8 cellular contexts compared by ENCODE assay signal in genomic region chr22:38056969-38057841, GRCh38. TPM values are rescaled to one million over a fixed set of nuclear protein-coding genes. Genes with fewer than 3 reads are reported as not detected.
A peak's percentile ranks its signal among the peaks of the same experiment; 100 is the strongest.
DNase-seq lines count a peak whose midpoint lies in the region; ATAC-seq and TF ChIP-seq lines count a peak whose summit lies in the region.

PICK1 (plus strand) TSS chr22:38057404; CDS start chr22:38057810, 406 bp downstream.

- H3K36me3 Mint-ChIP-seq in central memory CD8-positive, alpha-beta T cell (ENCODE audit: insufficient read depth): peaks cover 23% of the 10 kb centered on the region

- TF ChIP-seq CTCF in HEK293 (tag by site-specific recombination; IDR thresholded peaks at IDR 0.05): 0 out of 2 replicates have a peak, but pooled peaks have one; percentile 39
- no peak for TF ChIP-seq CTCF in smooth muscle cell (IDR thresholded peaks at IDR 0.05; ENCODE audit: borderline replicate concordance, insufficient read depth, poor library complexity, severe bottlenecking)

- H3K4me3 Mint-ChIP-seq in central memory CD8-positive, alpha-beta T cell: peak within 1 kb of the TSS; percentile 89

- H4K20me1 ChIP-seq in smooth muscle cell (ENCODE audit: low read depth): no peaks in the 10 kb centered on the region

- H3K27me3 ChIP-seq in smooth muscle cell (ENCODE audit: low read depth): no peaks in the 10 kb centered on the region

- H3K27ac ChIP-seq in HEK293 (ENCODE audit: extremely low read depth, low read depth, low read length) (peak within 1 kb of the TSS; percentile 85), smooth muscle cell (ENCODE audit: low read depth) (peak within 1 kb of the TSS; percentile 72)

- no peaks in the 10 kb centered on the region for H3F3A ChIP-seq in smooth muscle cell (ENCODE audit: low read depth)

- ATAC-seq in central memory CD8-positive, alpha-beta T cell (replicated peaks; ENCODE audit: extremely low read depth, poor library complexity, severe bottlenecking): peak; percentile 79
- ATAC-seq in HG02884 (IDR thresholded peaks at IDR 0.05; ENCODE audit: unreplicated experiment): no peak

- H3K9me3 Mint-ChIP-seq in central memory CD8-positive, alpha-beta T cell: no peaks in the 10 kb centered on the region

- no peaks in the 10 kb centered on the region for H3K9me3 ChIP-seq in HEK293 (ENCODE audit: control insufficient read depth, insufficient read depth, low read depth, low read length)
- H3K9me3 ChIP-seq in smooth muscle cell (replicated peaks; ENCODE audit: low read depth): no peaks in the 10 kb centered on the region

- H3K36me3 ChIP-seq in HEK293 (ENCODE audit: control insufficient read depth in 2 of 2, insufficient read depth in 1 of 2, low read length in 2 of 2): peaks cover 27 to 33% of the 10 kb centered on the region in 2 experiments
- H3K36me3 ChIP-seq in smooth muscle cell (ENCODE audit: low read depth): no peaks in the 10 kb centered on the region

- peaks cover 27% of the 10 kb centered on the region for H3K4me1 Mint-ChIP-seq in central memory CD8-positive, alpha-beta T cell

- DNase-seq in CD1c-positive myeloid dendritic cell (ENCODE audit: extremely low spot score) (peak; percentile 92), NCI-H2227 treated with DMSO at 0.1 percent for 48 hours (lab: John Stamatoyannopoulos, UW) (peak; percentile 79), inferior parietal cortex (ENCODE audit: extremely low spot score) (peak; percentile 94), smooth muscle cell (lab: John Stamatoyannopoulos, UW; ENCODE audit: unreplicated experiment) (peak; percentile 40)
- DNase-seq in activated CD4-positive, CD25-positive, alpha-beta regulatory T cell treated with anti-CD3 and anti-CD28 coated beads, Interleukin-2, amount 50 U/mL, for 72 hours: peak; percentile 83
- DNase-seq in central memory CD8-positive, alpha-beta T cell (ENCODE audit: low spot score in 2 of 2): peak; percentile 70 to 73

- WGBS in smooth muscle cell (ENCODE audit: low lambda C conversion rate): 6% methylated on average over 43 of the region's 47 CpGs

- CTCF ChIA-PET in HEK293 (lab: Yijun Ruan, JAX): interaction anchor here (0.6 to 1.9 kb wide), 6 partner anchors 12 to 1286 kb away, joined by 3 to 11 read pairs (median 4); no protein-coding TSS in a partner anchor

- no peaks in the 10 kb centered on the region for H3K79me2 ChIP-seq in smooth muscle cell (ENCODE audit: low read depth)

- H3K4me3 ChIP-seq in HEK293 (ENCODE audit: low read depth, low read length) (peak within 1 kb of the TSS; percentile 57), smooth muscle cell (peak within 1 kb of the TSS; percentile 64)

- peak within 1 kb of the TSS; percentile 94 for H2AFZ ChIP-seq in smooth muscle cell (ENCODE audit: low read depth)

- no peaks in the 10 kb centered on the region for H3K27me3 Mint-ChIP-seq in central memory CD8-positive, alpha-beta T cell

- H3K9ac ChIP-seq in smooth muscle cell (ENCODE audit: low read depth): peak within 1 kb of the TSS; percentile 67

- POLR2A ChIA-PET in HEK293 (lab: Yijun Ruan, JAX): interaction anchor here (0.5 to 1.1 kb wide), 7 partner anchors 11 to 625 kb away, joined by 3 to 4 read pairs (median 3); partner anchors contain the start of genes DMC1 and TOMM22

- H3K4me2 ChIP-seq in smooth muscle cell: peak within 1 kb of the TSS; percentile 91

- peak within 1 kb of the TSS; percentile 97 for H3K27ac Mint-ChIP-seq in central memory CD8-positive, alpha-beta T cell (ENCODE audit: low read depth)

- H3K4me1 ChIP-seq in HEK293 (ENCODE audit: control insufficient read depth, insufficient read depth, low read length) (peaks cover 5% of the 10 kb centered on the region), smooth muscle cell (ENCODE audit: low read depth) (peaks cover 5% of the 10 kb centered on the region)

TF ChIP-seq in HEK293, 187 proteins besides CTCF, POLR2A, EP300 and RAD21 (continues in another document):
- TF ChIP-seq ZNF223 (tag by site-specific recombination; IDR thresholded peaks at IDR 0.05): no peak
- TF ChIP-seq ZNF23 (tag by site-specific recombination; IDR thresholded peaks at IDR 0.05; ENCODE audit: borderline replicate concordance): no peak
- no peak for TF ChIP-seq WT1 (tag by site-specific recombination; IDR thresholded peaks at IDR 0.05)
- no peak for TF ChIP-seq ZNF791 (tag by site-specific recombination; IDR thresholded peaks at IDR 0.05)
- 0 out of 2 replicates have a peak, but pooled peaks have one; percentile 21 for TF ChIP-seq ZNF2 (tag by site-specific recombination; IDR thresholded peaks at IDR 0.05)
- TF ChIP-seq ZNF335 (tag by site-specific recombination; conservative IDR thresholded peaks at IDR 0.05): peak; percentile 88
- no peak for TF ChIP-seq ZNF510 (tag by site-specific recombination; IDR thresholded peaks at IDR 0.05; ENCODE audit: insufficient replicate concordance)
- peak; percentile 19; the same call in 1 of the 2 replicates for TF ChIP-seq ZNF391 (tag by site-specific recombination; IDR thresholded peaks at IDR 0.05; ENCODE audit: borderline replicate concordance, low read depth)
- no peak for TF ChIP-seq ZNF292 (tag by site-specific recombination; IDR thresholded peaks at IDR 0.05; ENCODE audit: borderline replicate concordance, low read depth)
- TF ChIP-seq ZNF558 (tag by site-specific recombination; IDR thresholded peaks at IDR 0.05): no peak
- TF ChIP-seq ZNF561 (tag by site-specific recombination; IDR thresholded peaks at IDR 0.05; ENCODE audit: borderline replicate concordance): no peak
- TF ChIP-seq ZNF174 (tag by site-specific recombination; IDR thresholded peaks at IDR 0.05): no peak
- TF ChIP-seq TSHZ1 (tag by site-specific recombination; IDR thresholded peaks at IDR 0.05; ENCODE audit: borderline replicate concordance): no peak
- TF ChIP-seq ZFP69B (tag by site-specific recombination; IDR thresholded peaks at IDR 0.05): no peak
- TF ChIP-seq, protein P1, sequence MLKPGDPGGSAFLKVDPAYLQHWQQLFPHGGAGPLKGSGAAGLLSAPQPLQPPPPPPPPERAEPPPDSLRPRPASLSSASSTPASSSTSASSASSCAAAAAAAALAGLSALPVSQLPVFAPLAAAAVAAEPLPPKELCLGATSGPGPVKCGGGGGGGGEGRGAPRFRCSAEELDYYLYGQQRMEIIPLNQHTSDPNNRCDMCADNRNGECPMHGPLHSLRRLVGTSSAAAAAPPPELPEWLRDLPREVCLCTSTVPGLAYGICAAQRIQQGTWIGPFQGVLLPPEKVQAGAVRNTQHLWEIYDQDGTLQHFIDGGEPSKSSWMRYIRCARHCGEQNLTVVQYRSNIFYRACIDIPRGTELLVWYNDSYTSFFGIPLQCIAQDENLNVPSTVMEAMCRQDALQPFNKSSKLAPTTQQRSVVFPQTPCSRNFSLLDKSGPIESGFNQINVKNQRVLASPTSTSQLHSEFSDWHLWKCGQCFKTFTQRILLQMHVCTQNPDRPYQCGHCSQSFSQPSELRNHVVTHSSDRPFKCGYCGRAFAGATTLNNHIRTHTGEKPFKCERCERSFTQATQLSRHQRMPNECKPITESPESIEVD (tag by site-specific recombination; IDR thresholded peaks at IDR 0.05): no peak
- peak; percentile 94 for TF ChIP-seq SP2 (tag by site-specific recombination; IDR thresholded peaks at IDR 0.05)
- TF ChIP-seq ZNF140 (tag by site-specific recombination; IDR thresholded peaks at IDR 0.05): no peak
- no peak for TF ChIP-seq ZNF10 (tag by site-specific recombination; IDR thresholded peaks at IDR 0.05)
- no peak for TF ChIP-seq ZNF768 (tag by site-specific recombination; IDR thresholded peaks at IDR 0.05)
- TF ChIP-seq ZFP41 (tag by site-specific recombination; IDR thresholded peaks at IDR 0.05; ENCODE audit: borderline replicate concordance): no peak
- no peak for TF ChIP-seq EGR2 (tag by site-specific recombination; IDR thresholded peaks at IDR 0.05; ENCODE audit: low read depth)
- TF ChIP-seq SCRT1 (tag by site-specific recombination; IDR thresholded peaks at IDR 0.05; ENCODE audit: borderline replicate concordance): no peak
- peak; percentile 94 for TF ChIP-seq YY1 (tag by site-specific recombination; IDR thresholded peaks at IDR 0.05)
- no peak for TF ChIP-seq ZNF670 (tag by site-specific recombination; IDR thresholded peaks at IDR 0.05; ENCODE audit: low read depth)
- no peak for TF ChIP-seq ZNF596 (tag by site-specific recombination; IDR thresholded peaks at IDR 0.05)
- no peak for TF ChIP-seq ZNF354C (tag by site-specific recombination; IDR thresholded peaks at IDR 0.05; ENCODE audit: borderline replicate concordance, low read depth)
- TF ChIP-seq ZNF157 (tag by site-specific recombination; IDR thresholded peaks at IDR 0.05): no peak
- peak; percentile 96 for TF ChIP-seq ZNF341 (tag by site-specific recombination; IDR thresholded peaks at IDR 0.05; ENCODE audit: low read depth)
- TF ChIP-seq ZBTB48 (tag by site-specific recombination; IDR thresholded peaks at IDR 0.05): peak; percentile 60; the same call in 1 of the 2 replicates
- TF ChIP-seq KLF1 (tag by site-specific recombination; IDR thresholded peaks at IDR 0.05): no peak

RNA-seq across cellular contexts. Expression of gene PICK1, which starts in this region (rescaled TPM):
- total RNA-seq in smooth muscle cell: 8.8 and 23.4 TPM in 2 replicates
- polyA plus RNA-seq in smooth muscle cell: 17.5 and 30.1 TPM in 2 replicates

Comparison
In these comparisons a context has a peak if more than half of its experiments do, and no peak if none do; other contexts are left out.
1. DNase-seq: peak in every context shown above with its lines; median percentile 94 in inferior parietal cortex; 92 in CD1c-positive myeloid dendritic cell; 83 in activated CD4-positive, CD25-positive, alpha-beta regulatory T cell treated with anti-CD3 and anti-CD28 coated beads, Interleukin-2, amount 50 U/mL, for 72 hours; 79 in NCI-H2227 treated with DMSO at 0.1 percent for 48 hours; 72 in central memory CD8-positive, alpha-beta T cell; 40 in smooth muscle cell.